28 cellular contexts compared by ENCODE assay signal in the genomic region with DNA sequence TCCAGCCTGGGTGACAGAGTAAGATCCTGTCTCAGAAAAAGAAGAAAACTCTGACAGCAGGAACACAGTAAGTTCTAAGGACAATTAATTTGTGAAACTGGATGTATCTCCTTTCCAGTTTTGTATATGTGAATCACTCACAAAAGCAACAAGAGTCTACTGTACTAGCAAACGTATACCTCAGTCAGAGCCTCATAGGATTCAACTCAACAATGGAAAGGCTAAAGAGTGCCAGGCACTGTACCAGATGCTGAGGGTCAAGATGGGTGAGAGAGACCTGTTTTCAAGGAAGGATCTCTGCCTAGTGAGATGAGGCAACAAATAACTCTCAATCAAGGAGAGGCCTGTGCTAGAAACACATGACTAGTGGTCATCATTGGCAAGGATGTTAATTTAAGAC. TPM values are rescaled to one million over a fixed set of nuclear protein-coding genes. Genes with fewer than 3 reads are reported as not detected.
A peak's percentile ranks its signal among the peaks of the same experiment; 100 is the strongest.
DNase-seq lines count a peak whose midpoint lies in the region; ATAC-seq and TF ChIP-seq lines count a peak whose summit lies in the region.
"Had no signal": no experiment of that assay in that cellular context is flagged by ENCODE, and none has a peak within 500 bp of the region (broad histone marks: within the 10 kb centered on the region; RNA-seq: fewer than 3 reads in every experiment).

No MANE protein-coding gene starts in this region.

- H3K27ac ChIP-seq in esophagus squamous epithelium (peak overlapping the region in 3 of 4 donors; percentile 3 to 55 (median 43)), thymus (ENCODE audit: low read depth) (peak overlapping the region; percentile 55), foreskin keratinocyte (no peak overlapping the region)
- H3K27ac ChIP-seq: cardiac muscle cell, GM23248, spleen had no signal

- TF ChIP-seq CTCF in esophagus squamous epithelium (IDR thresholded peaks at IDR 0.05) (no peak), foreskin keratinocyte (conservative IDR thresholded peaks at IDR 0.05) (no peak)

- DNase-seq in activated naive CD8-positive, alpha-beta T cell treated with anti-CD3 and anti-CD28 coated beads for 36 hours: no peak
- DNase-seq in T-helper 17 cell (no peak), esophagus squamous epithelium (lab: John Stamatoyannopoulos, UW) (no peak), foreskin melanocyte (no peak), foreskin keratinocyte (no peak)
- DNase-seq in activated CD4-positive, alpha-beta T cell treated with anti-CD3 and anti-CD28 coated beads, Interleukin-2, amount 10 ng/mL, durations not matched to agents 24 days and 14 days: no peak
- DNase-seq: 8988T; activated T-cell treated with anti-CD3 and anti-CD28 coated beads, Interleukin-2, amount 50 U/mL, for 72 hours; aorta; foreskin fibroblast; GM23248; KBM-7; MM.1S; NCI-H1436; NCI-H2107; NCI-H446; occipital lobe; PC-3; SIG-M5; spleen; stimulated activated CD4-positive, alpha-beta T cell treated with anti-CD3 and anti-CD28 coated beads, Interleukin-2, amount 100 ng/mL, for 48 hours had no signal

- H3K27me3 ChIP-seq in esophagus squamous epithelium (no peaks in the 10 kb centered on the region), thymus (ENCODE audit: control insufficient read depth, insufficient read depth) (no peaks in the 10 kb centered on the region), foreskin keratinocyte (no peaks in the 10 kb centered on the region)
- H3K27me3 ChIP-seq: cardiac muscle cell, spleen had no signal

- no peak for ATAC-seq in T-helper 17 cell
- ATAC-seq in foreskin keratinocyte: no peak
- ATAC-seq: activated T-cell treated with anti-CD3 and anti-CD28 coated beads, Interleukin-2, amount 50 U/mL, for 72 hours; left colon; PC-3; stimulated activated memory B cell treated with anti-CD40 and anti-IgM and Interleukin-4, amounts not matched to agents 10 μg/mL and 1 μg/mL and 100 μg/mL, for 72 hours had no signal

- intact Hi-C loops in esophagus squamous epithelium (cut with DNase I): no loop called here
- intact Hi-C loops in activated CD4-positive, alpha-beta T cell treated with anti-CD3 and anti-CD28 coated beads, Interleukin-2, amount 10 ng/mL, durations not matched to agents 24 days and 14 days (cut with micrococcal nuclease): no loop called here

- no peaks in the 10 kb centered on the region for H3K36me3 ChIP-seq in esophagus squamous epithelium
- H3K36me3 ChIP-seq in thymus (ENCODE audit: control insufficient read depth, insufficient read depth): no peaks in the 10 kb centered on the region
- H3K36me3 ChIP-seq: cardiac muscle cell had no signal

- no peaks in the 10 kb centered on the region for H3K27me3 Mint-ChIP-seq in activated naive CD8-positive, alpha-beta T cell
- no peaks in the 10 kb centered on the region for H3K27me3 Mint-ChIP-seq in activated naive CD8-positive, alpha-beta T cell treated with anti-CD3 and anti-CD28 coated beads for 36 hours
- no peaks in the 10 kb centered on the region for H3K27me3 Mint-ChIP-seq in T-helper 17 cell
- no peaks in the 10 kb centered on the region for H3K27me3 Mint-ChIP-seq in activated CD4-positive, alpha-beta T cell treated with anti-CD3 and anti-CD28 coated beads, Interleukin-2, amount 10 ng/mL, durations not matched to agents 24 days and 14 days
- H3K27me3 Mint-ChIP-seq: activated naive CD4-positive, alpha-beta T cell treated with anti-CD3 and anti-CD28 coated beads, Interleukin-2, amount 50 U/mL, for 24 hours; dendritic cell treated with granulocyte-macrophage colony-stimulating factor and Interleukin-4, amounts not matched to agents 40 ng/mL and 50 ng/mL, for 4 days; stimulated activated memory B cell treated with anti-CD40 and anti-IgM and Interleukin-4, amounts not matched to agents 10 μg/mL and 1 μg/mL and 100 μg/mL, for 72 hours had no signal

- H3K9me3 Mint-ChIP-seq in activated naive CD8-positive, alpha-beta T cell (ENCODE audit: low read depth): no peaks in the 10 kb centered on the region
- H3K9me3 Mint-ChIP-seq in activated naive CD8-positive, alpha-beta T cell treated with anti-CD3 and anti-CD28 coated beads for 36 hours: peaks cover 5% of the 10 kb centered on the region
- peaks cover 3% of the 10 kb centered on the region for H3K9me3 Mint-ChIP-seq in activated CD4-positive, alpha-beta T cell treated with anti-CD3 and anti-CD28 coated beads, Interleukin-2, amount 10 ng/mL, durations not matched to agents 24 days and 14 days
- H3K9me3 Mint-ChIP-seq: activated naive CD4-positive, alpha-beta T cell treated with anti-CD3 and anti-CD28 coated beads, Interleukin-2, amount 50 U/mL, for 24 hours; activated T-cell treated with anti-CD3 and anti-CD28 coated beads, Interleukin-2, amount 50 U/mL, for 72 hours; dendritic cell treated with granulocyte-macrophage colony-stimulating factor and Interleukin-4, amounts not matched to agents 40 ng/mL and 50 ng/mL, for 4 days had no signal

- H3K9me3 ChIP-seq in T-helper 17 cell (ENCODE audit: control insufficient read depth, low read length, poor library complexity, severe bottlenecking): no peaks in the 10 kb centered on the region
- H3K9me3 ChIP-seq in esophagus squamous epithelium: no peaks in the 10 kb centered on the region
- H3K9me3 ChIP-seq in thymus (ENCODE audit: control insufficient read depth): no peaks in the 10 kb centered on the region
- H3K9me3 ChIP-seq: spleen had no signal

- H3K4me3 Mint-ChIP-seq in activated naive CD8-positive, alpha-beta T cell: no peak overlapping the region
- H3K4me3 Mint-ChIP-seq in activated naive CD8-positive, alpha-beta T cell treated with anti-CD3 and anti-CD28 coated beads for 36 hours: no peak overlapping the region
- no peak overlapping the region for H3K4me3 Mint-ChIP-seq in T-helper 17 cell
- H3K4me3 Mint-ChIP-seq in activated CD4-positive, alpha-beta T cell treated with anti-CD3 and anti-CD28 coated beads, Interleukin-2, amount 10 ng/mL, durations not matched to agents 24 days and 14 days: no peak overlapping the region
- H3K4me3 Mint-ChIP-seq: activated naive CD4-positive, alpha-beta T cell treated with anti-CD3 and anti-CD28 coated beads, Interleukin-2, amount 50 U/mL, for 24 hours; activated T-cell treated with anti-CD3 and anti-CD28 coated beads, Interleukin-2, amount 50 U/mL, for 72 hours; dendritic cell treated with granulocyte-macrophage colony-stimulating factor and Interleukin-4, amounts not matched to agents 40 ng/mL and 50 ng/mL, for 4 days; stimulated activated memory B cell treated with anti-CD40 and anti-IgM and Interleukin-4, amounts not matched to agents 10 μg/mL and 1 μg/mL and 100 μg/mL, for 72 hours had no signal

- H3K4me1 ChIP-seq in esophagus squamous epithelium: peaks cover 10 to 94% (median 32%) of the 10 kb centered on the region in 3 donors
- peaks cover 20% of the 10 kb centered on the region for H3K4me1 ChIP-seq in thymus (ENCODE audit: control insufficient read depth, insufficient read depth, low read length)
- peaks cover 28% of the 10 kb centered on the region for H3K4me1 ChIP-seq in foreskin keratinocyte

- H3K36me3 Mint-ChIP-seq in activated naive CD8-positive, alpha-beta T cell: peaks cover 17% of the 10 kb centered on the region
- peaks cover 54% of the 10 kb centered on the region for H3K36me3 Mint-ChIP-seq in activated naive CD8-positive, alpha-beta T cell treated with anti-CD3 and anti-CD28 coated beads for 36 hours
- peaks cover 3% of the 10 kb centered on the region for H3K36me3 Mint-ChIP-seq in T-helper 17 cell (ENCODE audit: low read depth)
- peaks cover 25% of the 10 kb centered on the region for H3K36me3 Mint-ChIP-seq in activated CD4-positive, alpha-beta T cell treated with anti-CD3 and anti-CD28 coated beads, Interleukin-2, amount 10 ng/mL, durations not matched to agents 24 days and 14 days (ENCODE audit: low read depth)

- WGBS in esophagus squamous epithelium, 2 donors: 23 to 60% methylated on average over 1 of the region's 1 CpG
- WGBS in thymus: 93% methylated on average over 1 of the region's 1 CpG

- H3K4me1 Mint-ChIP-seq in activated naive CD8-positive, alpha-beta T cell (ENCODE audit: low read depth): peaks cover 81% of the 10 kb centered on the region
- peaks cover 67% of the 10 kb centered on the region for H3K4me1 Mint-ChIP-seq in activated naive CD8-positive, alpha-beta T cell treated with anti-CD3 and anti-CD28 coated beads for 36 hours
- H3K4me1 Mint-ChIP-seq in T-helper 17 cell: peaks cover 55% of the 10 kb centered on the region
- peaks cover 46% of the 10 kb centered on the region for H3K4me1 Mint-ChIP-seq in activated CD4-positive, alpha-beta T cell treated with anti-CD3 and anti-CD28 coated beads, Interleukin-2, amount 10 ng/mL, durations not matched to agents 24 days and 14 days

- H3K4me3 ChIP-seq in esophagus squamous epithelium (no peak overlapping the region), thymus (ENCODE audit: low read length) (no peak overlapping the region)
- H3K4me3 ChIP-seq: cardiac muscle cell, GM23248, spleen had no signal

- no peak for TF ChIP-seq POLR2A in esophagus squamous epithelium (IDR thresholded peaks at IDR 0.05)

- peak overlapping the region; percentile 19 for H3K27ac Mint-ChIP-seq in activated naive CD8-positive, alpha-beta T cell
- no peak overlapping the region for H3K27ac Mint-ChIP-seq in activated naive CD8-positive, alpha-beta T cell treated with anti-CD3 and anti-CD28 coated beads for 36 hours
- H3K27ac Mint-ChIP-seq in T-helper 17 cell: peak overlapping the region; percentile 49
- H3K27ac Mint-ChIP-seq in activated CD4-positive, alpha-beta T cell treated with anti-CD3 and anti-CD28 coated beads, Interleukin-2, amount 10 ng/mL, durations not matched to agents 24 days and 14 days: no peak overlapping the region
- H3K27ac Mint-ChIP-seq: stimulated activated memory B cell treated with anti-CD40 and anti-IgM and Interleukin-4, amounts not matched to agents 10 μg/mL and 1 μg/mL and 100 μg/mL, for 72 hours had no signal

RNA-seq across cellular contexts. Expression of gene TBL1XR1, which starts 14.9 kb away (rescaled TPM):
- 100 to 1,000 TPM; 204 to 227 TPM for total RNA-seq in activated naive CD8-positive, alpha-beta T cell treated with anti-CD3 and anti-CD28 coated beads for 36 hours
- total RNA-seq in T-helper 17 cell (100 to 1,000 TPM; 115 to 136 TPM), esophagus squamous epithelium (10 to 100 TPM; 66.0 to 79.8 (median 72.4) TPM), foreskin keratinocyte (100 and 107 TPM in 2 replicates)
- polyA plus RNA-seq in thymus (66.5 TPM), foreskin keratinocyte (25.8 and 29.6 TPM in 2 replicates)
- 160 and 178 TPM in 2 replicates for total RNA-seq in activated CD4-positive, alpha-beta T cell treated with anti-CD3 and anti-CD28 coated beads, Interleukin-2, amount 10 ng/mL, durations not matched to agents 24 days and 14 days

Comparison
In these comparisons a context has a peak if more than half of its experiments do, and no peak if none do; other contexts are left out.
1. H3K27ac Mint-ChIP-seq: peak in activated naive CD8-positive, alpha-beta T cell (single experiment) and T-helper 17 cell (single experiment); none in activated naive CD8-positive, alpha-beta T cell treated with anti-CD3 and anti-CD28 coated beads for 36 hours (single experiment) and activated CD4-positive, alpha-beta T cell treated with anti-CD3 and anti-CD28 coated beads, Interleukin-2, amount 10 ng/mL, durations not matched to agents 24 days and 14 days (single experiment).